16 cellular contexts compared by ENCODE assay signal in genomic region chr6:21998539-21998938, GRCh38.
DNase-seq lines count a peak whose midpoint lies in the region; ATAC-seq and TF ChIP-seq lines count a peak whose summit lies in the region.
"Had no signal": no experiment of that assay in that cellular context is flagged by ENCODE, and none has a peak within 500 bp of the region (broad histone marks: within the 10 kb centered on the region; RNA-seq: fewer than 3 reads in every experiment).

No MANE protein-coding gene starts in this region.

- in situ Hi-C loops in brain microvascular endothelial cell (cut with HindIII; ENCODE audit: low pct_ligation_motif_present, low sequenced_read_pairs): no loop called here

- no peaks in the 10 kb centered on the region for H3K9me3 ChIP-seq in skeletal muscle satellite cell (replicated peaks; ENCODE audit: low read length)
- no peaks in the 10 kb centered on the region for H3K9me3 ChIP-seq in BE2C
- H3K9me3 ChIP-seq: spleen, tibial artery had no signal

- H3K36me3 ChIP-seq in brain microvascular endothelial cell (replicated peaks) (no peaks in the 10 kb centered on the region), skeletal muscle satellite cell (ENCODE audit: insufficient read depth, low read length) (no peaks in the 10 kb centered on the region), BE2C (no peaks in the 10 kb centered on the region)
- H3K36me3 ChIP-seq: spleen, tibial artery had no signal

- peak; percentile 3 for DNase-seq in NCI-H345 (lab: John Stamatoyannopoulos, UW)
- no peak for DNase-seq in NCI-H345 treated with DMSO at 0.1 percent for 48 hours (lab: John Stamatoyannopoulos, UW; ENCODE audit: unreplicated experiment)
- peak; percentile 85 for DNase-seq in NCI-H2171 treated with DMSO at 0.1 percent for 48 hours (lab: John Stamatoyannopoulos, UW)
- DNase-seq in brain microvascular endothelial cell: no peak
- no peak for DNase-seq in stimulated activated CD4-positive, alpha-beta T cell treated with anti-CD3 and anti-CD28 coated beads, Interleukin-2, amount 100 ng/mL, for 48 hours
- DNase-seq in BE2C: no peak
- DNase-seq: activated CD4-positive, alpha-beta T cell treated with anti-CD3 and anti-CD28 coated beads, Interleukin-2, amount 50 U/mL, for 1 hour; activated naive CD4-positive, alpha-beta T cell treated with anti-CD3 and anti-CD28 coated beads, Interleukin-2, amount 50 U/mL, for 16 hours; CD4-positive, alpha-beta memory T cell; DND-41; hypothalamus; spleen; tibial artery had no signal

- H3K4me3 ChIP-seq in brain microvascular endothelial cell (ENCODE audit: low read depth, low read length) (no peak overlapping the region), skeletal muscle satellite cell (ENCODE audit: low read length) (no peak overlapping the region), BE2C (ENCODE audit: low read depth, low read length) (no peak overlapping the region)
- H3K4me3 ChIP-seq: spleen, tibial artery had no signal

- ATAC-seq in HG03025 (IDR thresholded peaks at IDR 0.05; ENCODE audit: low FRiP score, unreplicated experiment): no peak
- ATAC-seq: stimulated activated memory B cell treated with anti-CD40 and anti-IgM and Interleukin-4, amounts not matched to agents 10 μg/mL and 1 μg/mL and 100 μg/mL, for 72 hours had no signal

- TF ChIP-seq CTCF in brain microvascular endothelial cell (IDR thresholded peaks at IDR 0.05; ENCODE audit: low read depth, low read length, missing control alignments) (no peak), BE2C (IDR thresholded peaks at IDR 0.05; ENCODE audit: low read depth, low read length) (no peak)

- H3K27me3 ChIP-seq in brain microvascular endothelial cell (replicated peaks) (no peaks in the 10 kb centered on the region), skeletal muscle satellite cell (ENCODE audit: control insufficient read depth, insufficient read depth, low read length) (no peaks in the 10 kb centered on the region), BE2C (no peaks in the 10 kb centered on the region)
- H3K27me3 ChIP-seq: spleen, tibial artery had no signal

- H3K4me2 ChIP-seq in skeletal muscle satellite cell (ENCODE audit: low read length): peak overlapping the region; percentile 62

- H3K27ac ChIP-seq in brain microvascular endothelial cell: peak overlapping the region; percentile 18
- H3K27ac ChIP-seq: tibial artery had no signal

- no peak overlapping the region for H3K9ac ChIP-seq in skeletal muscle satellite cell (ENCODE audit: low read depth, low read length)

- peaks cover 21% of the 10 kb centered on the region for H3K4me1 ChIP-seq in skeletal muscle satellite cell (ENCODE audit: control insufficient read depth, insufficient read depth, low read length)
- H3K4me1 ChIP-seq in BE2C: peaks cover 25% of the 10 kb centered on the region

Comparison
In these comparisons a context has a peak if more than half of its experiments do, and no peak if none do; other contexts are left out.
1. DNase-seq: peak in NCI-H345 (single experiment) and NCI-H2171 treated with DMSO at 0.1 percent for 48 hours (single experiment); none in NCI-H345 treated with DMSO at 0.1 percent for 48 hours (single experiment), brain microvascular endothelial cell (single experiment), stimulated activated CD4-positive, alpha-beta T cell treated with anti-CD3 and anti-CD28 coated beads, Interleukin-2, amount 100 ng/mL, for 48 hours (0 of 2) and BE2C (single experiment).